Comparison of ENCODE assay signal across 7 cellular contexts in genomic region chr1:223712184-223712855, GRCh38. TPM values are rescaled to one million over a fixed set of nuclear protein-coding genes. Genes with fewer than 3 reads are reported as not detected.
DNase-seq lines count a peak whose midpoint lies in the region; FAIRE-seq and TF ChIP-seq lines count a peak whose summit lies in the region.

Gene CAPN2 (plus strand): TSS chr1:223712539. CDS start chr1:223712641, 102 bp downstream.

- TF ChIP-seq CTCF in HEK293 (tag by site-specific recombination; IDR thresholded peaks at IDR 0.05) (peak; percentile 41; the same call in 1 of the 2 replicates), WERI-Rb-1 (IDR thresholded peaks at IDR 0.05; ENCODE audit: low read depth, low read length) (peak; percentile 22; the same call in 1 of the 2 replicates)

- peak within 1 kb of the TSS; percentile 95 for H3K27ac ChIP-seq in HEK293 (ENCODE audit: extremely low read depth, low read depth, low read length)
- peak within 1 kb of the TSS; percentile 54 for H3K27ac ChIP-seq in WERI-Rb-1
- peak within 1 kb of the TSS; percentile 88 to 99 (median 96) for H3K27ac ChIP-seq in skin epidermis

- CTCF ChIA-PET in HEK293 (lab: Yijun Ruan, JAX) = interaction anchor here (0.6 to 3.2 kb wide), 13 partner anchors 8 to 84 kb away, joined by 3 to 19 read pairs (median 5); no protein-coding TSS in a partner anchor

- H3K27me3 ChIP-seq in WERI-Rb-1 (ENCODE audit: insufficient read depth, low read depth, severe bottlenecking) = no peaks in the 10 kb centered on the region

- POLR2A ChIA-PET in HEK293 (lab: Yijun Ruan, JAX) = interaction anchor here (0.9 to 1.0 kb wide), 2 partner anchors 11 to 886 kb away, joined by 3 to 4 read pairs; no protein-coding TSS in a partner anchor

- H3K4me3 ChIP-seq in HEK293 (ENCODE audit: low read depth, low read length) (peak within 1 kb of the TSS; percentile 86), WERI-Rb-1 (ENCODE audit: low read depth, low read length) (peak within 1 kb of the TSS; percentile 55), skin epidermis (peak within 1 kb of the TSS; percentile 55 to 86 (median 77))

- H3K9me3 ChIP-seq in HEK293 (ENCODE audit: control insufficient read depth, insufficient read depth, low read depth, low read length) = no peaks in the 10 kb centered on the region
- no peaks in the 10 kb centered on the region for H3K9me3 ChIP-seq in WERI-Rb-1 (ENCODE audit: severe bottlenecking)

- peaks cover 46% of the 10 kb centered on the region for H3K4me1 ChIP-seq in HEK293 (ENCODE audit: control insufficient read depth, insufficient read depth, low read length)

- H3K36me3 ChIP-seq in HEK293 (ENCODE audit: control insufficient read depth in 2 of 2, insufficient read depth in 1 of 2, low read length in 2 of 2) (peaks cover 0 to 7% of the 10 kb centered on the region in 2 experiments; a peak in 1 of 3 replicates), WERI-Rb-1 (no peaks in the 10 kb centered on the region)

- peak; percentile 65; the same call in 1 of the 2 replicates for TF ChIP-seq POLR2A in GM12892 (IDR thresholded peaks at IDR 0.05; ENCODE audit: low read depth, low read length)

- DNase-seq in GM12892 (ENCODE audit: insufficient read length) = peak; percentile 71
- DNase-seq in MV-4-11 (lab: John Stamatoyannopoulos, UW) = peak; percentile 67
- DNase-seq in WERI-Rb-1 = peak; percentile 47
- DNase-seq in cerebellum (ENCODE audit: low spot score) = peak; percentile 84
- peak; percentile 91 for DNase-seq in iris pigment epithelial cell (ENCODE audit: low read depth)

- FAIRE-seq in GM12892 (lab: Jason Lieb, UNC) = peak; percentile 82

TF ChIP-seq in HEK293, 187 proteins besides CTCF, POLR2A, EP300 and RAD21 (continues in another document):
- TF ChIP-seq ZNF549 (tag by site-specific recombination; IDR thresholded peaks at IDR 0.05) (no peak), YY1 (tag by site-specific recombination; IDR thresholded peaks at IDR 0.05) (peak; percentile 83), ZNF19 (tag by site-specific recombination; IDR thresholded peaks at IDR 0.05; ENCODE audit: low read depth) (no peak), ZNF610 (tag by site-specific recombination; IDR thresholded peaks at IDR 0.05; ENCODE audit: borderline replicate concordance) (no peak), ZNF792 (tag by site-specific recombination; IDR thresholded peaks at IDR 0.05) (no peak), GLI4 (tag by site-specific recombination; IDR thresholded peaks at IDR 0.05) (0 out of 2 replicates have a peak, but pooled peaks have one; percentile 12), ZNF791 (tag by site-specific recombination; IDR thresholded peaks at IDR 0.05) (no peak), GLIS1 (tag by site-specific recombination; IDR thresholded peaks at IDR 0.05) (no peak), ZBTB7A (tag by site-specific recombination; IDR thresholded peaks at IDR 0.05; ENCODE audit: low read depth) (peak; percentile 78), ZNF558 (tag by site-specific recombination; IDR thresholded peaks at IDR 0.05) (no peak), ZNF354C (tag by site-specific recombination; IDR thresholded peaks at IDR 0.05; ENCODE audit: borderline replicate concordance, low read depth) (no peak), FEZF1 (tag by site-specific recombination; IDR thresholded peaks at IDR 0.05) (no peak), ZNF426 (tag by site-specific recombination; IDR thresholded peaks at IDR 0.05) (no peak), ZNF561 (tag by site-specific recombination; IDR thresholded peaks at IDR 0.05; ENCODE audit: borderline replicate concordance) (peak; percentile 81; the same call in 1 of the 2 replicates), GLI2 (tag by site-specific recombination; IDR thresholded peaks at IDR 0.05; ENCODE audit: borderline replicate concordance, low read depth) (no peak), IKZF3 (tag by site-specific recombination; IDR thresholded peaks at IDR 0.05) (peak; percentile 99), ZBTB6 (tag by site-specific recombination; IDR thresholded peaks at IDR 0.05) (peak; percentile 24; the same call in 1 of the 2 replicates), ZNF776 (tag by site-specific recombination; IDR thresholded peaks at IDR 0.05; ENCODE audit: borderline replicate concordance) (no peak), PATZ1 (tag by site-specific recombination; IDR thresholded peaks at IDR 0.05) (peak; percentile 25; the same call in 1 of the 2 replicates), ZNF366 (tag by site-specific recombination; conservative IDR thresholded peaks at IDR 0.05) (no peak), ZNF114 (tag by site-specific recombination; IDR thresholded peaks at IDR 0.05) (no peak), ZNF704 (tag by site-specific recombination; IDR thresholded peaks at IDR 0.05) (no peak), ZNF529 (tag by site-specific recombination; IDR thresholded peaks at IDR 0.05; ENCODE audit: insufficient replicate concordance) (no peak), ZNF112 (tag by site-specific recombination; IDR thresholded peaks at IDR 0.05) (no peak), ZSCAN23 (tag by site-specific recombination; IDR thresholded peaks at IDR 0.05) (0 out of 2 replicates have a peak, but pooled peaks have one; percentile 58), ZNF335 (tag by site-specific recombination; conservative IDR thresholded peaks at IDR 0.05) (peak; percentile 92), ZNF629 (tag by site-specific recombination; IDR thresholded peaks at IDR 0.05) (no peak; the same call in 1 of the 2 replicates), ZNF133 (tag by site-specific recombination; IDR thresholded peaks at IDR 0.05) (no peak), ZFHX2 (tag by site-specific recombination; conservative IDR thresholded peaks at IDR 0.05) (no peak), ZNF311 (tag by site-specific recombination; IDR thresholded peaks at IDR 0.05; ENCODE audit: borderline replicate concordance) (no peak), ZNF202 (tag by site-specific recombination; IDR thresholded peaks at IDR 0.05; ENCODE audit: borderline replicate concordance) (no peak), ZNF292 (tag by site-specific recombination; IDR thresholded peaks at IDR 0.05; ENCODE audit: borderline replicate concordance, low read depth) (no peak), ZNF514 (tag by site-specific recombination; IDR thresholded peaks at IDR 0.05) (no peak), SALL2 (tag by site-specific recombination; IDR thresholded peaks at IDR 0.05; ENCODE audit: borderline replicate concordance) (no peak), ZNF174 (tag by site-specific recombination; IDR thresholded peaks at IDR 0.05) (no peak), ZNF623 (tag by site-specific recombination; IDR thresholded peaks at IDR 0.05) (no peak), ZNF140 (tag by site-specific recombination; IDR thresholded peaks at IDR 0.05) (no peak), ZNF433 (tag by site-specific recombination; IDR thresholded peaks at IDR 0.05; ENCODE audit: low read depth) (no peak)

RNA-seq across cellular contexts. Expression of gene CAPN2, which starts in this region (rescaled TPM):
- 43.2 TPM for polyA plus RNA-seq in GM12892 (2012; ENCODE audit: missing spikeins)
- 61.2 TPM for total RNA-seq in cerebellum

Comparison
In these comparisons a context has a peak if more than half of its experiments do, and no peak if none do; other contexts are left out.
1. Peak in every context shown above with its lines: DNase-seq, H3K4me3 ChIP-seq and H3K27ac ChIP-seq.